ENCODE assay signal across 23 cellular contexts in genomic region chr1:62424412-62424811, GRCh38. TPM values are rescaled to one million over a fixed set of nuclear protein-coding genes. Genes with fewer than 3 reads are reported as not detected.
DNase-seq lines count a peak whose midpoint lies in the region; ATAC-seq, FAIRE-seq and TF ChIP-seq lines count a peak whose summit lies in the region.
"Had no signal": no experiment of that assay in that cellular context is flagged by ENCODE, and none has a peak within 500 bp of the region (broad histone marks: within the 10 kb centered on the region; RNA-seq: fewer than 3 reads in every experiment).

No MANE protein-coding gene starts in this region.

- peak overlapping the region; percentile 39; the same call in 1 of the 2 replicates for H2AFZ ChIP-seq in SK-N-SH (ENCODE audit: low read depth)
- H2AFZ ChIP-seq: parathyroid adenoma had no signal

- no peaks in the 10 kb centered on the region for H3K36me3 ChIP-seq in SK-N-SH (replicated peaks in 1 of 2; ENCODE audit: control insufficient read depth in 1 of 2, insufficient read depth in 2 of 2, low read length in 1 of 2)
- H3K36me3 ChIP-seq: BLaER1 treated with 17β-estradiol and CSF1 and Interleukin-3, amounts not matched to agents 10 nM and 100 nM; sigmoid colon had no signal

- no peak for TF ChIP-seq EP300 in SK-N-SH (IDR thresholded peaks at IDR 0.05; ENCODE audit: borderline replicate concordance in 1 of 2, low read depth in 1 of 2, low read length in 1 of 2)

- WGBS in SK-N-SH (ENCODE audit: low lambda C conversion rate) = 81% methylated on average over 4 of the region's 4 CpGs

- POLR2A ChIA-PET in SK-N-SH (lab: Yijun Ruan, JAX) = no interaction called here

- FAIRE-seq in urothelium cell line (lab: Jason Lieb, UNC) = peak; percentile 17

- CTCF ChIA-PET in SK-N-SH (lab: Yijun Ruan, JAX) = interaction anchor here (0.9 kb wide), 1 partner anchor 16 kb away, joined by 3 read pairs; no protein-coding TSS in a partner anchor

- no peaks in the 10 kb centered on the region for H4K20me1 ChIP-seq in SK-N-SH (ENCODE audit: insufficient read depth)
- H4K20me1 ChIP-seq: BLaER1 treated with 17β-estradiol and CSF1 and Interleukin-3, amounts not matched to agents 10 nM and 100 nM had no signal

- no peak overlapping the region for H3K4me2 ChIP-seq in SK-N-SH

- H3K27ac ChIP-seq in SK-N-SH (ENCODE audit: low read depth in 2 of 2, low read length in 1 of 2) = no peak overlapping the region
- H3K27ac ChIP-seq: parathyroid adenoma, sigmoid colon, VCaP had no signal

- H3F3A ChIP-seq in SK-N-SH (replicated peaks; ENCODE audit: insufficient read depth) = no peaks in the 10 kb centered on the region

- H3K27me3 ChIP-seq in SK-N-SH (ENCODE audit: insufficient read depth) = no peaks in the 10 kb centered on the region
- H3K27me3 ChIP-seq: BLaER1 treated with 17β-estradiol and CSF1 and Interleukin-3, amounts not matched to agents 10 nM and 100 nM; sigmoid colon had no signal

- no peaks in the 10 kb centered on the region for H3K9me2 ChIP-seq in SK-N-SH

- H3K4me3 ChIP-seq in SK-N-SH (ENCODE audit: low read depth in 2 of 2, low read length in 1 of 2) = no peak overlapping the region
- H3K4me3 ChIP-seq: BLaER1 treated with 17β-estradiol and CSF1 and Interleukin-3, amounts not matched to agents 10 nM and 100 nM; lung; sigmoid colon had no signal

- DNase-seq in SK-N-SH = no peak
- peak; percentile 33 for DNase-seq in SW480 (ENCODE audit: low spot score)
- peak; percentile 47 for DNase-seq in glomerular visceral epithelial cell (ENCODE audit: extremely low spot score)
- DNase-seq in urothelium cell line (ENCODE audit: low spot score) = no peak
- DNase-seq in dedifferentiated amniotic fluid mesenchymal stem cell (ENCODE audit: extremely low spot score) = no peak
- DNase-seq: 8988T; activated CD4-positive, alpha-beta T cell treated with anti-CD3 and anti-CD28 coated beads, Interleukin-2, amount 50 U/mL, for 4 hours; activated naive CD4-positive, alpha-beta T cell; effector memory CD4-positive, alpha-beta T cell; naive B cell; NCI-H1105 treated with DMSO at 0.1 percent for 48 hours; NCI-H526; Right ventricle myocardium superior; sigmoid colon; T-cell; trophoblast cell had no signal

- no peaks in the 10 kb centered on the region for H3K9me3 ChIP-seq in SK-N-SH
- H3K9me3 ChIP-seq: BLaER1 treated with 17β-estradiol and CSF1 and Interleukin-3, amounts not matched to agents 10 nM and 100 nM; sigmoid colon had no signal

- no peak for TF ChIP-seq RAD21 in SK-N-SH (IDR thresholded peaks at IDR 0.05; ENCODE audit: low read length)

- H3K4me1 ChIP-seq in SK-N-SH (ENCODE audit: control insufficient read depth in 1 of 2, insufficient read depth in 2 of 2, low read depth in 1 of 2, low read length in 1 of 2) = no peaks in the 10 kb centered on the region; a peak in 1 of 4 replicates
- H3K4me1 ChIP-seq: parathyroid adenoma, sigmoid colon had no signal

- no peaks in the 10 kb centered on the region for H3K79me2 ChIP-seq in SK-N-SH (ENCODE audit: insufficient read depth)
- H3K79me2 ChIP-seq: parathyroid adenoma had no signal

- no peak overlapping the region for H3K9ac ChIP-seq in SK-N-SH
- H3K9ac ChIP-seq: BLaER1 treated with 17β-estradiol and CSF1 and Interleukin-3, amounts not matched to agents 10 nM and 100 nM; parathyroid adenoma had no signal

- TF ChIP-seq CTCF in SK-N-SH (IDR thresholded peaks at IDR 0.05) = no peak

- no peak for ATAC-seq in SK-N-SH treated with all-trans-retinoic acid at 6 μM for 48 hours
- ATAC-seq in HG03196 (IDR thresholded peaks at IDR 0.05; ENCODE audit: unreplicated experiment) = no peak
- ATAC-seq in GM18498 (IDR thresholded peaks at IDR 0.05; ENCODE audit: unreplicated experiment) = no peak
- ATAC-seq: T-cell had no signal

TF ChIP-seq in SK-N-SH, 30 proteins besides CTCF, POLR2A, EP300 and RAD21:
- TF ChIP-seq TEAD4 (IDR thresholded peaks at IDR 0.05; ENCODE audit: borderline replicate concordance, insufficient read depth) (no peak), GATA2 (CRISPR knock-in tag; IDR thresholded peaks at IDR 0.05) (no peak), ELF1 (IDR thresholded peaks at IDR 0.05) (no peak)

TF ChIP-seq in SK-N-SH treated with all-trans-retinoic acid at 6 μM for 48 hours, 23 proteins besides CTCF, POLR2A, EP300 and RAD21:
- TF ChIP-seq POU6F1 (CRISPR knock-in tag; IDR thresholded peaks at IDR 0.05; ENCODE audit: borderline replicate concordance, low read depth) (no peak), TSHZ2 (CRISPR knock-in tag; IDR thresholded peaks at IDR 0.05) (no peak), GLIS3 (CRISPR knock-in tag; IDR thresholded peaks at IDR 0.05) (no peak), CSDC2 (CRISPR knock-in tag; IDR thresholded peaks at IDR 0.05) (no peak), PPARA (CRISPR knock-in tag; IDR thresholded peaks at IDR 0.05; ENCODE audit: borderline replicate concordance) (no peak), ISL1 (CRISPR knock-in tag; IDR thresholded peaks at IDR 0.05) (no peak), ESRRG (CRISPR knock-in tag; IDR thresholded peaks at IDR 0.05) (no peak), TCF4 (CRISPR knock-in tag; IDR thresholded peaks at IDR 0.05; ENCODE audit: borderline replicate concordance) (no peak), BACH2 (CRISPR knock-in tag; IDR thresholded peaks at IDR 0.05; ENCODE audit: borderline replicate concordance) (no peak), ZC3H10 (CRISPR knock-in tag; IDR thresholded peaks at IDR 0.05) (no peak), ZFP30 (CRISPR knock-in tag; IDR thresholded peaks at IDR 0.05) (no peak), OSR1 (CRISPR knock-in tag; IDR thresholded peaks at IDR 0.05) (no peak)

RNA-seq across cellular contexts. Expression of gene USP1, which starts 12.4 kb away (rescaled TPM):
- polyA plus RNA-seq in SK-N-SH (2012; rRNA removed) = 3.9 and 4.3 TPM in 2 replicates
- polyA plus RNA-seq in SK-N-SH (2012; cell fraction: cytosol; rRNA removed) = 6.5 and 8.3 TPM in 2 replicates
- polyA plus RNA-seq in SK-N-SH (2012; cell fraction: nucleus; rRNA removed) = 3.0 and 3.3 TPM in 2 replicates

Comparison
In these comparisons a context has a peak if more than half of its experiments do, and no peak if none do; other contexts are left out.
1. DNase-seq: peak in SW480 (single experiment) and glomerular visceral epithelial cell (single experiment); none in SK-N-SH (single experiment), urothelium cell line (single experiment) and dedifferentiated amniotic fluid mesenchymal stem cell (single experiment).